In genomic region chr15:25839638-25840156, GRCh38 we compare ENCODE assay signal across 20 cellular contexts. TPM values are rescaled to one million over a fixed set of nuclear protein-coding genes. Genes with fewer than 3 reads are reported as not detected.
DNase-seq lines count a peak whose midpoint lies in the region; ATAC-seq, FAIRE-seq and TF ChIP-seq lines count a peak whose summit lies in the region.
"Had no signal": no experiment of that assay in that cellular context is flagged by ENCODE, and none has a peak within 500 bp of the region (broad histone marks: within the 10 kb centered on the region; RNA-seq: fewer than 3 reads in every experiment).

No MANE protein-coding gene starts in this region.

- no peak for TF ChIP-seq EP300 in K562 (IDR thresholded peaks at IDR 0.05; ENCODE audit: low read length)

- no peak overlapping the region for H3K27ac ChIP-seq in BLaER1 treated with 17β-estradiol and CSF1 and Interleukin-3, amounts not matched to agents 10 nM and 100 nM
- H3K27ac ChIP-seq in IMR-90 (ENCODE audit: insufficient read depth, low read length) (no peak overlapping the region), K562 (ENCODE audit: extremely low read depth, low read depth, low read length) (no peak overlapping the region)

- TF ChIP-seq POLR2A in IMR-90 (IDR thresholded peaks at IDR 0.05; ENCODE audit: low read depth, low read length) (no peak), K562 (conservative IDR thresholded peaks at IDR 0.05) (no peak)

- no peak for TF ChIP-seq RAD21 in IMR-90 (IDR thresholded peaks at IDR 0.05; ENCODE audit: low read length)
- no peak for TF ChIP-seq RAD21 in K562 (CRISPR knock-in tag; conservative IDR thresholded peaks at IDR 0.05 in 1 of 2, IDR thresholded peaks at IDR 0.05 in 1 of 2)

- no TSS peak for BruUV-seq in IMR-90 (replicated peaks; lab: Mats Ljungman, UMichigan)
- no TSS peak for BruUV-seq in K562 (replicated peaks; lab: Mats Ljungman, UMichigan)

- H3K4me2 ChIP-seq in BLaER1 treated with 17β-estradiol and CSF1 and Interleukin-3, amounts not matched to agents 10 nM and 100 nM: peak overlapping the region in 8 of 11 experiments; percentile 61 to 91 (median 77); a peak in 15 of 22 replicates
- no peak overlapping the region for H3K4me2 ChIP-seq in IMR-90 (ENCODE audit: low read depth, low read length)
- H3K4me2 ChIP-seq in K562 (ENCODE audit: insufficient read depth, low read length): no peak overlapping the region

- no peak for DNase-seq in IMR-90
- no peak for DNase-seq in K562 (ENCODE audit: extremely low read depth in 1 of 4, low spot score in 3 of 4)
- DNase-seq in SHP77 treated with DMSO at 0.1 percent for 48 hours (lab: John Stamatoyannopoulos, UW): no peak
- DNase-seq in medulla oblongata (ENCODE audit: extremely low spot score): no peak
- DNase-seq: Calu3; CD4-positive, alpha-beta T cell; CD8-positive, alpha-beta memory T cell; COR-L47; DMS53; DMS79 treated with DMSO at 0.1 percent for 48 hours; GF-D8; GOT3 had no signal

- no peak overlapping the region for H4K91ac ChIP-seq in IMR-90 (ENCODE audit: insufficient read depth, low read depth, low read length)

- no peak overlapping the region for H3K4ac ChIP-seq in IMR-90 (ENCODE audit: low read depth, low read length)

- H3K4me3 ChIP-seq in BLaER1 treated with 17β-estradiol and CSF1 and Interleukin-3, amounts not matched to agents 10 nM and 100 nM: no peak overlapping the region
- no peak overlapping the region for H3K4me3 ChIP-seq in IMR-90 (ENCODE audit: insufficient read depth, low read depth, low read length)
- no peak overlapping the region for H3K4me3 ChIP-seq in K562

- no peak overlapping the region for H3K14ac ChIP-seq in IMR-90 (replicated peaks; ENCODE audit: low read depth, low read length)

- POLR2A ChIA-PET in IMR-90 (lab: Charles Lee; ENCODE audit: unreplicated experiment): no interaction called here
- POLR2A ChIA-PET in K562 (lab: Yijun Ruan, JAX): no interaction called here

- H4K8ac ChIP-seq in IMR-90 (ENCODE audit: low read depth in 2 of 2, low read length in 2 of 2): no peak overlapping the region

- no peak overlapping the region for H4K5ac ChIP-seq in IMR-90 (ENCODE audit: low read depth, low read length)

- H2AK9ac ChIP-seq in IMR-90 (replicated peaks; ENCODE audit: low read depth, low read length, poor library complexity): peak overlapping the region; percentile 39

- intact Hi-C loops in IMR-90 (cut with micrococcal nuclease) (no loop called here), K562 (cut with micrococcal nuclease) (no loop called here)

- no peak overlapping the region for H2AK5ac ChIP-seq in IMR-90 (ENCODE audit: low read depth, low read length)

- H3K36me3 ChIP-seq in BLaER1 treated with 17β-estradiol and CSF1 and Interleukin-3, amounts not matched to agents 10 nM and 100 nM: 0 out of 22 replicates have a peak, but pooled peaks cover 0 to 4% (median 0%) of the 10 kb centered on the region in 11 experiments
- H3K36me3 ChIP-seq in IMR-90 (ENCODE audit: control insufficient read depth, insufficient read depth, low read length): no peaks in the 10 kb centered on the region
- H3K36me3 ChIP-seq in K562 (ENCODE audit: control insufficient read depth, insufficient read depth, low read length): no peaks in the 10 kb centered on the region

- in situ Hi-C loops in IMR-90 (cut with MboI; ENCODE audit: low sequenced_read_pairs) (no loop called here), K562 (cut with MboI) (no loop called here)

- 100% methylated on average over 1 of the region's 10 CpGs; no CpG with 5 or more reads in 1 of the 2 experiments for WGBS in IMR-90 (ENCODE audit: extremely low coverage in 2 of 2, insufficient read length in 1 of 2), 2 experiments
- under 1% methylated on average over 10 of the region's 10 CpGs for WGBS in K562 (ENCODE audit: insufficient coverage, low coverage, missing lambda C conversion rate)

- TF ChIP-seq CTCF in IMR-90 (conservative IDR thresholded peaks at IDR 0.05; ENCODE audit: low read depth, low read length): no peak
- no peak for TF ChIP-seq CTCF in K562 (IDR thresholded peaks at IDR 0.05 in 2 of 3, conservative IDR thresholded peaks at IDR 0.05 in 1 of 3; ENCODE audit: insufficient read depth in 2 of 3, low read depth in 1 of 3, low read length in 3 of 3)

- no peak overlapping the region for H2BK120ac ChIP-seq in IMR-90 (ENCODE audit: low read depth, low read length)

- peaks cover 9% of the 10 kb centered on the region; the same call in 1 of the 2 replicates for H3K9me1 ChIP-seq in IMR-90 (ENCODE audit: insufficient read depth, low read length)
- H3K9me1 ChIP-seq in K562 (ENCODE audit: control insufficient read depth, insufficient read depth, low read length): no peaks in the 10 kb centered on the region

- FAIRE-seq in K562 (lab: Jason Lieb, UNC): no peak
- FAIRE-seq: GM12891, GM18507, H54 had no signal

- no peak for ATAC-seq in IMR-90 (ENCODE audit: low read depth)
- ATAC-seq in K562: no peak
- no peak for ATAC-seq in HG03571 (IDR thresholded peaks at IDR 0.05; ENCODE audit: unreplicated experiment)
- ATAC-seq: HCT116 had no signal

- no peak overlapping the region for H2BK5ac ChIP-seq in IMR-90 (ENCODE audit: low read depth, low read length, poor library complexity, severe bottlenecking)

- no peak overlapping the region for H3K9ac ChIP-seq in BLaER1 treated with 17β-estradiol and CSF1 and Interleukin-3, amounts not matched to agents 10 nM and 100 nM
- no peak overlapping the region for H3K9ac ChIP-seq in IMR-90 (ENCODE audit: low read depth, low read length)
- H3K9ac ChIP-seq in K562 (ENCODE audit: insufficient read depth in 1 of 2, low read depth in 2 of 2, low read length in 2 of 2): no peak overlapping the region

- H3K56ac ChIP-seq in IMR-90 (ENCODE audit: extremely low read depth, insufficient read depth, low read length): no peak overlapping the region

- H3K18ac ChIP-seq in IMR-90 (ENCODE audit: low read depth, low read length): no peak overlapping the region

- CTCF ChIA-PET in IMR-90 (lab: Yijun Ruan, JAX) (no interaction called here), K562 (lab: Yijun Ruan, JAX; ENCODE audit: low intra/inter-chr PET ratio) (no interaction called here)

- no peaks in the 10 kb centered on the region for H3K9me3 ChIP-seq in BLaER1 treated with 17β-estradiol and CSF1 and Interleukin-3, amounts not matched to agents 10 nM and 100 nM (replicated peaks in 1 of 11)
- H3K9me3 ChIP-seq in IMR-90 (ENCODE audit: control insufficient read depth, insufficient read depth, low read length): no peaks in the 10 kb centered on the region
- H3K9me3 ChIP-seq in K562 (replicated peaks; ENCODE audit: control insufficient read depth, insufficient read depth, low read depth, low read length): no peaks in the 10 kb centered on the region

- peaks cover 19 to 84% of the 10 kb centered on the region in 2 experiments for H3K79me1 ChIP-seq in IMR-90 (ENCODE audit: low read depth in 1 of 2, low read length in 2 of 2)

- H4K20me1 ChIP-seq in BLaER1 treated with 17β-estradiol and CSF1 and Interleukin-3, amounts not matched to agents 10 nM and 100 nM: peaks cover 0 to 56% (median 28%) of the 10 kb centered on the region in 11 experiments; a peak in 14 of 22 replicates
- H4K20me1 ChIP-seq in IMR-90 (ENCODE audit: insufficient read depth, low read length) (no peaks in the 10 kb centered on the region), K562 (replicated peaks; ENCODE audit: control insufficient read depth, insufficient read depth, low read length) (no peaks in the 10 kb centered on the region)

- H3K79me2 ChIP-seq in K562 (ENCODE audit: control insufficient read depth, insufficient read depth, low read length): no peaks in the 10 kb centered on the region

- no peak overlapping the region for H3K23ac ChIP-seq in IMR-90 (ENCODE audit: low read depth, low read length)

- H2BK20ac ChIP-seq in IMR-90 (ENCODE audit: low read depth, low read length): no peak overlapping the region

- H3K4me1 ChIP-seq in BLaER1 treated with 17β-estradiol and CSF1 and Interleukin-3, amounts not matched to agents 10 nM and 100 nM: peaks cover 9 to 64% (median 35%) of the 10 kb centered on the region in 10 experiments
- no peaks in the 10 kb centered on the region for H3K4me1 ChIP-seq in IMR-90 (ENCODE audit: control insufficient read depth, insufficient read depth, low read length)
- H3K4me1 ChIP-seq in K562 (replicated peaks in 1 of 2; ENCODE audit: control insufficient read depth in 2 of 2, insufficient read depth in 2 of 2, low read length in 2 of 2): no peaks in the 10 kb centered on the region

- dilution Hi-C loops in IMR-90 (cut with HindIII; ENCODE audit: low sequenced_read_pairs, unreplicated experiment): no loop called here

- H2AFZ ChIP-seq in IMR-90 (replicated peaks; ENCODE audit: low read length, poor library complexity) (no peak overlapping the region), K562 (ENCODE audit: low read depth, low read length) (no peak overlapping the region)

- peaks cover 0 to 15% (median 0%) of the 10 kb centered on the region in 11 experiments; a peak in 4 of 22 replicates for H3K27me3 ChIP-seq in BLaER1 treated with 17β-estradiol and CSF1 and Interleukin-3, amounts not matched to agents 10 nM and 100 nM
- H3K27me3 ChIP-seq in IMR-90 (ENCODE audit: control insufficient read depth, insufficient read depth, low read length) (no peaks in the 10 kb centered on the region), K562 (ENCODE audit: control insufficient read depth in 2 of 2, insufficient read depth in 2 of 2, low read length in 2 of 2) (peaks cover 11 to 23% of the 10 kb centered on the region in 2 experiments; a peak in 3 of 5 replicates)

- H2BK15ac ChIP-seq in IMR-90 (ENCODE audit: low read depth, low read length): no peak overlapping the region

RNA-seq across cellular contexts. Expression of gene ATP10A, which starts 23.4 kb away (rescaled TPM):
- 12.8 and 13.8 TPM in 2 replicates for total RNA-seq in IMR-90 (2012; rRNA removed)
- polyA plus RNA-seq in IMR-90 (2012; rRNA removed): 16.0 and 16.9 TPM in 2 replicates
- polyA plus RNA-seq in IMR-90 (2012; cell fraction: cytosol; rRNA removed): 8.3 and 9.4 TPM in 2 replicates
- 23.5 and 28.3 TPM in 2 replicates for polyA plus RNA-seq in IMR-90 (2012; cell fraction: nucleus; rRNA removed; ENCODE audit: low replicate concordance)
- total RNA-seq in K562 (2011; cell fraction: chromatin; rRNA removed; ENCODE audit: low replicate concordance): not detected in 2 replicates
- total RNA-seq in K562 (2011; cell fraction: nucleolus; rRNA removed): not detected in 2 replicates
- not detected in 2 replicates for total RNA-seq in K562 (2011; cell fraction: nucleoplasm; rRNA removed)
- not detected in 2 replicates for total RNA-seq in K562 (2014; rRNA removed)
- total RNA-seq in K562 (2014; rRNA removed; fragmentation: Illumina TruSeq; extraction: Trizol): not detected in 2 replicates
- total RNA-seq in K562 (2015; rRNA removed; fragmentation: Illumina TruSeq; extraction: Trizol): not detected in 2 replicates
- total RNA-seq in K562 (2021): 0.04 and 0.09 TPM in 2 replicates
- polyA plus RNA-seq in K562 (2011; rRNA removed): not detected in 2 replicates
- polyA plus RNA-seq in K562 (2011; cell fraction: cytosol; rRNA removed): not detected in 2 replicates
- not detected in 2 replicates for polyA plus RNA-seq in K562 (2011; cell fraction: nucleus; rRNA removed)
- 0.01 TPM in 1 of 2 replicates, not detected in the other for polyA plus RNA-seq in K562 (2012)
- not detected in 2 replicates for polyA plus RNA-seq in K562 (2014; fragmentation: Illumina TruSeq; extraction: Trizol)
- polyA plus RNA-seq in K562 (2014; fragmentation: Nextera tagmentation; extraction: Ambion mirVana): not detected
- polyA plus RNA-seq in K562 (2014; rRNA removed): not detected in 2 replicates
- polyA minus RNA-seq in K562 (2011; rRNA and poly(A)+ RNA removed): not detected in 2 replicates
- not detected in 2 replicates for polyA minus RNA-seq in K562 (2011; cell fraction: cytosol; rRNA and poly(A)+ RNA removed)
- polyA minus RNA-seq in K562 (2011; cell fraction: nucleus; rRNA and poly(A)+ RNA removed): not detected in 2 replicates
- total RNA-seq: A172, A673 had no signal

Comparison
In these comparisons a context has a peak if more than half of its experiments do, and no peak if none do; other contexts are left out.
1. H3K4me2 ChIP-seq: peak in BLaER1 treated with 17β-estradiol and CSF1 and Interleukin-3, amounts not matched to agents 10 nM and 100 nM (8 of 11); none in IMR-90 (single experiment) and K562 (single experiment).
2. RNA of gene ATP10A, which starts 23.4 kb away (total RNA-seq): 12.8 to 13.8 TPM in IMR-90; 0.04 to 0.09 TPM in K562; every median in the first group is over 10 times any median in the second.